23 cellular contexts compared by ENCODE assay signal in genomic region chr14:95289323-95290010, GRCh38.
"Had no signal": no experiment of that assay in that cellular context is flagged by ENCODE, and none has a peak within 500 bp of the region (broad histone marks: within the 10 kb centered on the region; RNA-seq: fewer than 3 reads in every experiment).

No MANE protein-coding gene starts in this region.

- H3K4me3 Mint-ChIP-seq: immature natural killer cell; naive thymus-derived CD8-positive, alpha-beta T cell had no signal

- DNase-seq: cortex of kidney; effector memory CD4-positive, alpha-beta T cell; glutamatergic neuron; immature natural killer cell; kidney; left cardiac atrium; mucosa of descending colon; naive thymus-derived CD8-positive, alpha-beta T cell; psoas muscle; retina; spleen; stimulated activated CD4-positive, alpha-beta T cell treated with anti-CD3 and anti-CD28 coated beads, Interleukin-15, amount 100 ng/mL, for 24 hours; stimulated activated CD4-positive, alpha-beta T cell treated with anti-CD3 and anti-CD28 coated beads, Interleukin-2, amount 100 ng/mL, for 24 hours; stimulated activated CD4-positive, alpha-beta T cell treated with anti-CD3 and anti-CD28 coated beads, Interleukin-4, amount 100 ng/mL, for 4 hours; stimulated activated naive CD4-positive, alpha-beta T cell; stomach; upper lobe of left lung had no signal

- FAIRE-seq: endometrium, kidney had no signal

- H3K4me1 Mint-ChIP-seq: immature natural killer cell had no signal

- H3K27ac ChIP-seq: neutrophil, spleen, upper lobe of left lung had no signal

- H3K9me3 ChIP-seq: esophagus muscularis mucosa, gastroesophageal sphincter, mucosa of descending colon, neutrophil, psoas muscle, spleen, stomach, upper lobe of left lung, uterus had no signal

- H3K27ac Mint-ChIP-seq: immature natural killer cell had no signal

- ATAC-seq: gastroesophageal sphincter; left cardiac atrium; naive thymus-derived CD8-positive, alpha-beta T cell; psoas muscle; sciatic nerve had no signal

- H3K36me3 Mint-ChIP-seq: immature natural killer cell; naive thymus-derived CD8-positive, alpha-beta T cell had no signal

- H3K4me1 ChIP-seq: uterus had no signal

- H3K9me3 Mint-ChIP-seq: immature natural killer cell had no signal

- H3K4me3 ChIP-seq: esophagus muscularis mucosa, gastroesophageal sphincter, mucosa of descending colon, psoas muscle, spleen, stomach, upper lobe of left lung, uterus had no signal
